In the genomic region with DNA sequence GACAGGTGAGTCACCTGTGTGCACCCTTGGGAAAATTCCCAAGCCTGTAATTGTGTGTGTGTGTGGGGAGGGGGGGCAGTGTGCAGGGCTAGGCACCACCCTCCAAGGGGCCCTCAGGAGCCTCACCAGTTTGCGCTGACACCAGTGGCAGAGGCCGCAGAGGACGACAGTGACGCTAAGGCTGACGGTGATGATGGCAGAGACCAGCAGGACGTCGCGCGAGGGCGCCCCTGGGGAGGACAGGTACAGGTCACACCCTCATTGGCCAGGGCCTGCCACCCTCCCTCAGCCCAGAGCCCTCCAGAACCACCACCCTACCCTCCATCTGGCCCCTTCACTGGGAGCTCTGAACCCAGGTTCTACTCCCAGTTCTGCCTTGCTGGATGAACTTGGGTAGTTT, we compare ENCODE assay signal across 13 cellular contexts. TPM values are rescaled to one million over a fixed set of nuclear protein-coding genes. Genes with fewer than 3 reads are reported as not detected.
"Had no signal": no experiment of that assay in that cellular context is flagged by ENCODE, and none has a peak within 500 bp of the region (broad histone marks: within the 10 kb centered on the region; RNA-seq: fewer than 3 reads in every experiment).

No MANE protein-coding gene starts in this region.

- H3K27ac ChIP-seq: left ventricle myocardium inferior, right atrium auricular region, skin epidermis, stomach had no signal

- H3K9me3 ChIP-seq: left ventricle myocardium inferior, right atrium auricular region, stomach had no signal

- H3K27me3 ChIP-seq: right atrium auricular region had no signal

- DNase-seq: activated CD4-positive, alpha-beta T cell treated with anti-CD3 and anti-CD28 coated beads, Interleukin-2, amount 10 ng/mL, durations not matched to agents 7 days and 5 days; activated CD4-positive, CD25-positive, alpha-beta regulatory T cell; activated effector memory CD4-positive, alpha-beta T cell treated with Interleukin-2 at 50 U/mL for 16 hours; activated T-cell treated with anti-CD3 and anti-CD28 coated beads, Interleukin-2, amount 50 U/mL, for 24 hours; cerebellar nuclear complex; dermis blood vessel endothelial cell; kidney; left ventricle myocardium inferior; mesendoderm; stomach; T-helper 1 cell had no signal

- H3K4me3 ChIP-seq: left ventricle myocardium inferior, skin epidermis, stomach had no signal

- H3K36me3 ChIP-seq: left ventricle myocardium inferior, right atrium auricular region, stomach had no signal

RNA-seq across cellular contexts. Expression of gene SYT7, which starts 24.9 kb away (rescaled TPM):
- total RNA-seq: activated CD4-positive, alpha-beta T cell treated with anti-CD3 and anti-CD28 coated beads, Interleukin-2, amount 10 ng/mL, durations not matched to agents 7 days and 5 days had no signal

RNA-seq across cellular contexts. Expression of gene LRRC10B, which starts 47.4 kb away (rescaled TPM):
- total RNA-seq: activated CD4-positive, alpha-beta T cell treated with anti-CD3 and anti-CD28 coated beads, Interleukin-2, amount 10 ng/mL, durations not matched to agents 7 days and 5 days; dermis blood vessel endothelial cell had no signal
